8 cellular contexts compared by ENCODE assay signal in the genomic region with DNA sequence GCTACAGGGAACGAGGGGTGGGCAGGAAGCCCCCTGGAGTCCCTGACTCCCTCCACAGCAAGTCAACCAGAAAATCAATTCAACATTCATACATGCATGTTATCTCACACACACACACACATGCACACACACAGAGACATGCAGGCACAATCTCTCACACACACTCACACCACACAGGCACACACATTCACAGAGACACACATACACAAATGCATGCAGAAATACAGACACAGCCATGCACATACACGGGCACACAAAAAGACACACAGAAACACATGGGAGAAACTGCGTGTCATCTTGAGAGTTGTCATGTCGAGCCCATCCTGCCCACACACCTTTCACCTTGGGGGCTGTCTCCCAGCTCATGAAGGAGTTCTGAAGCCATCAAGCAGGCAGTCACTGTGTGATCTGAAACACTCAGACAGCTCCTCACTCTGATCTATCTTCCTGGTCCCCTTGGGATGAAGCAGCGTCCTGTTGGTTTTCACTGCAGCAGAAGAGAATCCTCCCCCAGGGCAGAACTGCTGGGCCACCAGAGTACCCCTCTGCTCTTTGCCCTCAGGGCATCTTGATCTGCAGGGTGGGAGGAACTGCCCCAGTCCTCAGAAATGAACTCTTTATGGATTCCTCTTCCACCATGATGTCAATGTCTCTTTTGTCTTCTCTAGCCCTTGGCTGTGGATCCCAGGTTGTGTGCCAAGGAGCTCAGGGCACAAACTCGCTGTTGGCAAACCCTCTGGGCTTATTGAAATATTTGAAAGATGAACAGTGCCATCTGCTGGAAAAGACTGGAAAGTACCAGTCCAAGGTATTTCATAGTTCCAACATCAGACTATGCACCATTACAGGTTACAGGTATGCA. TPM values are rescaled to one million over a fixed set of nuclear protein-coding genes. Genes with fewer than 3 reads are reported as not detected.
DNase-seq lines count a peak whose midpoint lies in the region; ATAC-seq, FAIRE-seq and TF ChIP-seq lines count a peak whose summit lies in the region.

No MANE protein-coding gene starts in this region.

- no TSS peak for BruUV-seq in mammary epithelial cell (replicated peaks; lab: Mats Ljungman, UMichigan)

- peak; percentile 47 to 50 for TF ChIP-seq CTCF in mammary epithelial cell (conservative IDR thresholded peaks at IDR 0.05 in 1 of 2, IDR thresholded peaks at IDR 0.05 in 1 of 2; ENCODE audit: extremely low read depth in 1 of 2, insufficient read depth in 1 of 2, low read depth in 1 of 2, low read length in 2 of 2)
- TF ChIP-seq CTCF in keratinocyte (optimal IDR thresholded peaks at IDR 0.05 in 1 of 3, IDR thresholded peaks at IDR 0.05 in 1 of 3, conservative IDR thresholded peaks at IDR 0.05 in 1 of 3; ENCODE audit: extremely low read depth in 1 of 3, insufficient read depth in 2 of 3, low read length in 3 of 3), result peak; percentile 37 to 60 (median 46)

- H3F3A ChIP-seq in GM23248 (ENCODE audit: insufficient read depth), result no peaks in the 10 kb centered on the region

- no peak overlapping the region for H3K4me2 ChIP-seq in GM23248 (ENCODE audit: unreplicated experiment)
- no peak overlapping the region for H3K4me2 ChIP-seq in mammary epithelial cell (ENCODE audit: insufficient read depth, low read depth, low read length)
- H3K4me2 ChIP-seq in keratinocyte (ENCODE audit: control insufficient read depth, extremely low read depth, insufficient read depth, low read depth, low read length), result no peak overlapping the region

- H3K36me3 ChIP-seq in GM23248 (ENCODE audit: low read depth) (no peaks in the 10 kb centered on the region), mammary epithelial cell (ENCODE audit: insufficient read depth, low read length) (no peaks in the 10 kb centered on the region), keratinocyte (ENCODE audit: control insufficient read depth in 2 of 2, extremely low read depth in 1 of 2, insufficient read depth in 2 of 2, low read length in 2 of 2) (no peaks in the 10 kb centered on the region)

- no peak for TF ChIP-seq POLR2A in GM12892 (IDR thresholded peaks at IDR 0.05; ENCODE audit: low read depth, low read length)

- WGBS in GM23248 (ENCODE audit: low coverage in 1 of 2, low lambda C conversion rate in 2 of 2, missing lambda C conversion rate in 2 of 2), 2 experiments, result 23 to 25% methylated on average over 6 of the region's 6 CpGs
- WGBS in mammary epithelial cell (ENCODE audit: low coverage, missing lambda C conversion rate), result 24% methylated on average over 5 of the region's 6 CpGs

- no peaks in the 10 kb centered on the region for H3K9me1 ChIP-seq in keratinocyte (ENCODE audit: control insufficient read depth, extremely low read depth, insufficient read depth, low read length)

- no peak overlapping the region for H3K4me3 Mint-ChIP-seq in T-helper 17 cell

- no peaks in the 10 kb centered on the region for H3K9me2 ChIP-seq in GM23248 (ENCODE audit: insufficient read depth)

- H3K4me3 ChIP-seq in GM23248 (no peak overlapping the region), mammary epithelial cell (replicated peaks in 1 of 3; ENCODE audit: insufficient read depth in 1 of 3, low read depth in 2 of 3, low read length in 3 of 3) (no peak overlapping the region), keratinocyte (ENCODE audit: control insufficient read depth in 2 of 3, extremely low read depth in 1 of 3, insufficient read depth in 2 of 3, low read depth in 1 of 3, low read length in 3 of 3) (no peak overlapping the region)

- H2AFZ ChIP-seq in GM23248, result no peak overlapping the region
- H2AFZ ChIP-seq in mammary epithelial cell (ENCODE audit: low read depth, low read length), result no peak overlapping the region
- no peak overlapping the region for H2AFZ ChIP-seq in keratinocyte (ENCODE audit: control insufficient read depth, low read length)

- H3K9me3 ChIP-seq in GM23248 (ENCODE audit: low read depth) (no peaks in the 10 kb centered on the region), T-helper 17 cell (ENCODE audit: control insufficient read depth, low read length, poor library complexity, severe bottlenecking) (no peaks in the 10 kb centered on the region), mammary epithelial cell (replicated peaks; ENCODE audit: insufficient read depth, low read length) (no peaks in the 10 kb centered on the region), keratinocyte (ENCODE audit: control insufficient read depth, low read depth, low read length) (no peaks in the 10 kb centered on the region)

- no peak overlapping the region for H3K27ac ChIP-seq in GM23248
- no peak overlapping the region for H3K27ac ChIP-seq in mammary epithelial cell (ENCODE audit: insufficient read depth, low read depth, low read length)
- no peak overlapping the region for H3K27ac ChIP-seq in keratinocyte (ENCODE audit: control insufficient read depth, insufficient read depth, low read length)

- intact Hi-C loops in mammary epithelial cell (cut with micrococcal nuclease), result loop anchor here (2.0 to 10.0 kb wide), 6 partner anchors 52 to 452 kb away; a partner anchor contains a TSS

- H3K27ac Mint-ChIP-seq in T-helper 17 cell, result no peak overlapping the region

- H3K27me3 Mint-ChIP-seq in T-helper 17 cell, result peaks cover 70% of the 10 kb centered on the region

- H3K4me1 ChIP-seq in GM23248 (ENCODE audit: insufficient read depth), result no peaks in the 10 kb centered on the region
- peaks cover 5% of the 10 kb centered on the region for H3K4me1 ChIP-seq in mammary epithelial cell (ENCODE audit: insufficient read depth, low read length)
- H3K4me1 ChIP-seq in keratinocyte (ENCODE audit: control insufficient read depth, extremely low read depth, insufficient read depth, low read length), result no peaks in the 10 kb centered on the region

- DNase-seq in DMS53 treated with DMSO at 0.1 percent for 48 hours (lab: John Stamatoyannopoulos, UW; ENCODE audit: unreplicated experiment) (peak; percentile 56), GM23248 (peak; percentile 86), NCI-H1105 (lab: John Stamatoyannopoulos, UW) (peak; percentile 83), T-helper 17 cell (peak in 1 of 3 donors; percentile 45), mammary epithelial cell (peak; percentile 56), keratinocyte (ENCODE audit: low read depth, low spot score) (peak; percentile 23), GM12892 (ENCODE audit: insufficient read length) (no peak)
- DNase-seq in stimulated activated CD8-positive, alpha-beta memory T cell treated with anti-CD3 and anti-CD28 coated beads, Interleukin-4, amount 100 ng/mL, for 48 hours, result peak; percentile 52

- dilution Hi-C loops in mammary epithelial cell (cut with HindIII; ENCODE audit: low sequenced_read_pairs), result no loop called here
- dilution Hi-C loops in keratinocyte (cut with MboI; ENCODE audit: extremely low pct_ligation_motif_present, low sequenced_read_pairs), result no loop called here

- CTCF ChIA-PET in mammary epithelial cell (lab: Charles Lee; ENCODE audit: low non-redundant PET), result interaction anchor here (0.6 to 0.7 kb wide), 2 partner anchors 54 to 82 kb away, joined by 3 to 8 read pairs; no protein-coding TSS in a partner anchor

- in situ Hi-C loops in GM23248 (cut with MboI), result loop anchor here (10.0 kb wide), 1 partner anchor 82 kb away; no protein-coding TSS in a partner anchor
- in situ Hi-C loops in mammary epithelial cell (cut with MboI; ENCODE audit: low sequenced_read_pairs in 2 of 2), result loop anchor here (5.0 to 25.0 kb wide), 2 partner anchors 74 to 179 kb away; a partner anchor contains a TSS

- peaks cover 5% of the 10 kb centered on the region for H3K36me3 Mint-ChIP-seq in T-helper 17 cell (ENCODE audit: low read depth)

- peaks cover 47% of the 10 kb centered on the region for H3K27me3 ChIP-seq in GM23248 (replicated peaks; ENCODE audit: insufficient read depth)
- H3K27me3 ChIP-seq in mammary epithelial cell (ENCODE audit: insufficient read depth, low read length), result peaks cover 2% of the 10 kb centered on the region
- H3K27me3 ChIP-seq in keratinocyte (ENCODE audit: control insufficient read depth, extremely low read depth, insufficient read depth, low read length), result peaks cover 34% of the 10 kb centered on the region

- H4K20me1 ChIP-seq in GM23248 (ENCODE audit: insufficient read depth) (no peaks in the 10 kb centered on the region), mammary epithelial cell (ENCODE audit: insufficient read depth, low read length) (no peaks in the 10 kb centered on the region), keratinocyte (ENCODE audit: control insufficient read depth, extremely low read depth, insufficient read depth, low read length) (no peaks in the 10 kb centered on the region)

- peak; percentile 85 for ATAC-seq in T-helper 17 cell

- H3K9ac ChIP-seq in GM23248, result no peak overlapping the region
- H3K9ac ChIP-seq in mammary epithelial cell (ENCODE audit: insufficient read depth, low read length), result no peak overlapping the region
- no peak overlapping the region for H3K9ac ChIP-seq in keratinocyte (ENCODE audit: control insufficient read depth, extremely low read depth, insufficient read depth, low read length)

- H3K4me1 Mint-ChIP-seq in T-helper 17 cell, result peaks cover 21% of the 10 kb centered on the region

- FAIRE-seq in keratinocyte (lab: Jason Lieb, UNC) (peak; percentile 69), GM12892 (lab: Jason Lieb, UNC) (no peak)

- H3K79me2 ChIP-seq in GM23248 (ENCODE audit: insufficient read depth) (no peaks in the 10 kb centered on the region), mammary epithelial cell (ENCODE audit: insufficient read depth, low read length) (no peaks in the 10 kb centered on the region), keratinocyte (ENCODE audit: control insufficient read depth, insufficient read depth, low read length) (no peaks in the 10 kb centered on the region)

RNA-seq across cellular contexts. Expression of a gene that starts 8.8 kb away (rescaled TPM):
- not detected in 2 replicates for total RNA-seq in GM23248 (2014; rRNA removed; shearing (Covaris generic))
- polyA plus RNA-seq in GM23248 (2016; fragmentation: Nextera tagmentation; extraction: Ambion mirVana) (not detected in 2 replicates), mammary epithelial cell (3.3 TPM), keratinocyte (6.9 to 12.2 TPM (median 8.5 TPM) in 3 replicates)
- total RNA-seq in T-helper 17 cell (not detected), mammary epithelial cell (1 to 10 TPM; 1.0 to 2.6 TPM)
- polyA minus RNA-seq in mammary epithelial cell (not detected), keratinocyte (4.7 to 8.5 TPM (median 7.5 TPM) in 3 replicates)
- 20.1 TPM for polyA plus RNA-seq in keratinocyte (2011; ENCODE audit: low read depth)
- 11.2 and 13.4 TPM in 2 replicates for polyA plus RNA-seq in keratinocyte (2011; cell fraction: cytosol; rRNA removed)
- 51.6 and 62.6 TPM in 2 replicates for polyA plus RNA-seq in keratinocyte (2011; cell fraction: nucleus; rRNA removed)
- polyA plus RNA-seq in keratinocyte (2012; ENCODE audit: low replicate concordance), result 11.4 and 56.6 TPM in 2 replicates
- polyA minus RNA-seq in keratinocyte (2011; cell fraction: cytosol; rRNA and poly(A)+ RNA removed), result 7.3 TPM
- 9.9 and 10.6 TPM in 2 replicates for polyA minus RNA-seq in keratinocyte (2011; cell fraction: nucleus; rRNA and poly(A)+ RNA removed)
- not detected for polyA plus RNA-seq in GM12892 (2012; ENCODE audit: missing spikeins)

RNA-seq across cellular contexts. Expression of a gene that starts 52.4 kb away (rescaled TPM):
- 10.1 and 12.6 TPM in 2 replicates for total RNA-seq in GM23248 (2014; rRNA removed; shearing (Covaris generic))
- 3.7 and 4.4 TPM in 2 replicates for polyA plus RNA-seq in GM23248 (2016; fragmentation: Nextera tagmentation; extraction: Ambion mirVana)
- total RNA-seq in T-helper 17 cell, result 1 to 10 TPM in 1 of 2 donors, under 1 TPM in 1; 0.68 to 1.6 TPM
- total RNA-seq in mammary epithelial cell, result 10 to 100 TPM; 14.5 to 28.5 TPM
- polyA plus RNA-seq in mammary epithelial cell, result 19.6 TPM
- 22.9 TPM for polyA minus RNA-seq in mammary epithelial cell
- 7.4 to 16.6 TPM (median 9.8 TPM) in 3 replicates for polyA plus RNA-seq in keratinocyte
- 2.2 TPM for polyA plus RNA-seq in keratinocyte (2011; ENCODE audit: low read depth)
- polyA plus RNA-seq in keratinocyte (2011; cell fraction: cytosol; rRNA removed), result 4.7 and 5.0 TPM in 2 replicates
- 13.0 and 15.6 TPM in 2 replicates for polyA plus RNA-seq in keratinocyte (2011; cell fraction: nucleus; rRNA removed)
- polyA plus RNA-seq in keratinocyte (2012; ENCODE audit: low replicate concordance), result 2.4 and 8.6 TPM in 2 replicates
- polyA minus RNA-seq in keratinocyte, result 10.1 to 21.3 TPM (median 18.9 TPM) in 3 replicates
- 12.5 TPM for polyA minus RNA-seq in keratinocyte (2011; cell fraction: cytosol; rRNA and poly(A)+ RNA removed)
- polyA minus RNA-seq in keratinocyte (2011; cell fraction: nucleus; rRNA and poly(A)+ RNA removed), result 11.2 and 11.3 TPM in 2 replicates
- not detected for polyA plus RNA-seq in GM12892 (2012; ENCODE audit: missing spikeins)

RNA-seq across cellular contexts. Expression of a gene that starts 52.8 kb away (rescaled TPM):
- 5.8 and 6.1 TPM in 2 replicates for total RNA-seq in GM23248 (2014; rRNA removed; shearing (Covaris generic))
- polyA plus RNA-seq in GM23248 (2016; fragmentation: Nextera tagmentation; extraction: Ambion mirVana) (8.7 and 9.1 TPM in 2 replicates), mammary epithelial cell (1.3 TPM), keratinocyte (1.7 to 2.4 TPM (median 2.2 TPM) in 3 replicates)
- total RNA-seq in T-helper 17 cell (under 1 TPM in 1 of 2 donors, not detected in 1; 0.20 TPM), mammary epithelial cell (10 to 100 TPM in 1 of 2 donors, 1 to 10 TPM in 1; 5.2 to 23.5 TPM)
- polyA minus RNA-seq in mammary epithelial cell (not detected), keratinocyte (0.39 to 0.67 TPM (median 0.59 TPM) in 3 replicates)
- 13.1 TPM for polyA plus RNA-seq in keratinocyte (2011; ENCODE audit: low read depth)
- polyA plus RNA-seq in keratinocyte (2011; cell fraction: cytosol; rRNA removed), result 2.6 and 4.4 TPM in 2 replicates
- polyA plus RNA-seq in keratinocyte (2011; cell fraction: nucleus; rRNA removed), result 5.7 and 6.8 TPM in 2 replicates
- 1.7 and 6.9 TPM in 2 replicates for polyA plus RNA-seq in keratinocyte (2012; ENCODE audit: low replicate concordance)
- polyA minus RNA-seq in keratinocyte (2011; cell fraction: cytosol; rRNA and poly(A)+ RNA removed), result 0.77 TPM
- 1.3 and 3.1 TPM in 2 replicates for polyA minus RNA-seq in keratinocyte (2011; cell fraction: nucleus; rRNA and poly(A)+ RNA removed)
- polyA plus RNA-seq in GM12892 (2012; ENCODE audit: missing spikeins), result 0.08 TPM
